Comparison of ENCODE assay signal across 8 cellular contexts in the genomic region with DNA sequence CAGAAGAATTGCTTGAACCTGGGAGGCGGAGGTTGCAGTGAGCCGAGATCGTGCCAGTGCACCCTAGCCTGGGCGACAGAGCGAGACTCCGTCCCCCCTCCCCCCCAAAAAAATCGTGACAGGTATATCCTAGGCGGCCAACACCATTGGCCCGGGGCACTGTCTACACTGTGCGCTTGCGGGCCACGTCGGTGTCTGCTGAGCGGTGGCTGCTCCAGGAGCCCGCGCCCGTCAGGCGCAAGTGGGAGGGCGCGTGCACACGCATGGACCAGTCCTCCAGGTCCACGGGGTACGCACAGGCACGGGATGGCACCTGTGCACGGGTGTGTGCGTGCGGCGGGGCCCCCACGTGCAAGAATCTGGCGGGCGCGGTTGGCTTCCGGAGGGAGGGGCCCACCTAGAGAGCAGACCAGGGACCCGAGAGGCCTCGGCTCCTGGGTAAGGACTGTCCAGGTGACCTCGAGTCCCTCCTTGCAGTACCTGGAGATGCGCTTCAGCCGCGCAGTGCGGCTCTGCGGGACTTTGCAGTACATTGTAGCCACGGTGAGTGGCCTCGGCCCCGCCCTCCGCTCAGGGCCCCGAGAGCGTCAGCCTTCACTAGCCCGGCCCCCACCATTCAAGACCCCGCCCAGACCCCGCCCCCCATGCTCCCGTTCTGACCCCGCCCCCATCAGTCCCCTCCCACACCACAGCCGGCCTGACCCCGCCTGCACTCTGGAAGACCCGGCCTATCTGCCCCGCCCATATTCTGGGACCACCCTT. TPM values are rescaled to one million over a fixed set of nuclear protein-coding genes. Genes with fewer than 3 reads are reported as not detected.
DNase-seq lines count a peak whose midpoint lies in the region; ATAC-seq and TF ChIP-seq lines count a peak whose summit lies in the region.

No MANE protein-coding gene starts in this region.

- H3K36me3 ChIP-seq in brain microvascular endothelial cell (replicated peaks) = no peaks in the 10 kb centered on the region

- intact Hi-C loops in CD14-positive monocyte (cut with micrococcal nuclease) = no loop called here

- H3K36me3 Mint-ChIP-seq in CD14-positive monocyte = no peaks in the 10 kb centered on the region
- H3K36me3 Mint-ChIP-seq in T-helper 2 cell treated with Interferon-gamma antibody and Interleukin-4, amounts not matched to agents 5 μg/mL and 100 μg/mL, for 36 hours (ENCODE audit: low read depth) = no peaks in the 10 kb centered on the region
- no peaks in the 10 kb centered on the region for H3K36me3 Mint-ChIP-seq in naive thymus-derived CD8-positive, alpha-beta T cell

- H3K27me3 ChIP-seq in brain microvascular endothelial cell (replicated peaks) = peaks cover 47% of the 10 kb centered on the region

- H3K4me1 Mint-ChIP-seq in CD14-positive monocyte = peaks cover 16% of the 10 kb centered on the region
- peaks cover 8% of the 10 kb centered on the region for H3K4me1 Mint-ChIP-seq in T-helper 2 cell treated with Interferon-gamma antibody and Interleukin-4, amounts not matched to agents 5 μg/mL and 100 μg/mL, for 36 hours (ENCODE audit: low read depth)
- peaks cover 2 to 30% (median 17%) of the 10 kb centered on the region in 4 donors for H3K4me1 Mint-ChIP-seq in naive thymus-derived CD8-positive, alpha-beta T cell

- peaks cover 0 to 9% (median 2%) of the 10 kb centered on the region in 7 donors for H3K9me3 Mint-ChIP-seq in CD14-positive monocyte
- H3K9me3 Mint-ChIP-seq in T-helper 2 cell treated with Interferon-gamma antibody and Interleukin-4, amounts not matched to agents 5 μg/mL and 100 μg/mL, for 36 hours = no peaks in the 10 kb centered on the region
- H3K9me3 Mint-ChIP-seq in naive thymus-derived CD8-positive, alpha-beta T cell = no peaks in the 10 kb centered on the region

- POLR2A ChIA-PET in HEK293T (lab: Yijun Ruan, JAX) = no interaction called here
- POLR2A ChIA-PET in naive thymus-derived CD8-positive, alpha-beta T cell (lab: Charles Lee) = interaction anchor here (1.1 to 4.5 kb wide), 2 partner anchors 13 to 59 kb away, joined by 5 to 48 read pairs; partner anchors contain the start of genes CCDC124 and RPL18A

- peak overlapping the region; percentile 53 to 84 for H3K4me3 Mint-ChIP-seq in CD14-positive monocyte
- peak overlapping the region; percentile 61 for H3K4me3 Mint-ChIP-seq in T-helper 2 cell treated with Interferon-gamma antibody and Interleukin-4, amounts not matched to agents 5 μg/mL and 100 μg/mL, for 36 hours
- peak overlapping the region; percentile 69 to 85 (median 80) for H3K4me3 Mint-ChIP-seq in naive thymus-derived CD8-positive, alpha-beta T cell

- ATAC-seq in naive thymus-derived CD8-positive, alpha-beta T cell = peak; percentile 74 to 81
- ATAC-seq in GM19452 (IDR thresholded peaks at IDR 0.05; ENCODE audit: unreplicated experiment) (no peak), GM21381 (IDR thresholded peaks at IDR 0.05; ENCODE audit: unreplicated experiment) (no peak)

- H3K27ac Mint-ChIP-seq in CD14-positive monocyte = peak overlapping the region in 1 of 7 donors; percentile 24
- H3K27ac Mint-ChIP-seq in T-helper 2 cell treated with Interferon-gamma antibody and Interleukin-4, amounts not matched to agents 5 μg/mL and 100 μg/mL, for 36 hours = no peak overlapping the region
- peak overlapping the region in 7 of 10 donors; percentile 25 to 92 (median 81) for H3K27ac Mint-ChIP-seq in naive thymus-derived CD8-positive, alpha-beta T cell

- TF ChIP-seq CTCF in CD14-positive monocyte (IDR thresholded peaks at IDR 0.05) (no peak), brain microvascular endothelial cell (IDR thresholded peaks at IDR 0.05; ENCODE audit: low read depth, low read length, missing control alignments) (no peak)

- no peak overlapping the region for H3K27ac ChIP-seq in brain microvascular endothelial cell

- in situ Hi-C loops in brain microvascular endothelial cell (cut with HindIII; ENCODE audit: low pct_ligation_motif_present, low sequenced_read_pairs) = no loop called here

- peaks cover 41 to 54% (median 45%) of the 10 kb centered on the region in 3 donors for H3K27me3 Mint-ChIP-seq in CD14-positive monocyte (ENCODE audit: low read depth in 3 of 3)
- peaks cover 4% of the 10 kb centered on the region for H3K27me3 Mint-ChIP-seq in T-helper 2 cell treated with Interferon-gamma antibody and Interleukin-4, amounts not matched to agents 5 μg/mL and 100 μg/mL, for 36 hours (ENCODE audit: low read depth)
- peaks cover 0 to 2% (median 0%) of the 10 kb centered on the region in 5 donors for H3K27me3 Mint-ChIP-seq in naive thymus-derived CD8-positive, alpha-beta T cell

- CTCF ChIA-PET in HEK293T (lab: Yijun Ruan, JAX) = no interaction called here

- peak overlapping the region; percentile 3 for H3K4me3 ChIP-seq in brain microvascular endothelial cell (ENCODE audit: low read depth, low read length)

- DNase-seq in CD14-positive monocyte (ENCODE audit: low spot score) (no peak), HEK293T (ENCODE audit: extremely low spot score) (peak; percentile 90), brain microvascular endothelial cell (no peak), foreskin melanocyte (no peak)
- DNase-seq in T-helper 2 cell treated with Interferon-gamma antibody and Interleukin-4, amounts not matched to agents 5 μg/mL and 100 μg/mL, for 36 hours (ENCODE audit: low spot score) = peak; percentile 53
- DNase-seq in naive thymus-derived CD8-positive, alpha-beta T cell = peak; percentile 49 to 83 (median 68)

TF ChIP-seq in HEK293T, 16 proteins besides CTCF, POLR2A, EP300 and RAD21:
- no peak for TF ChIP-seq FOXA1 (IDR thresholded peaks at IDR 0.05)
- peak; percentile 77 for TF ChIP-seq L3MBTL2 (conservative IDR thresholded peaks at IDR 0.05)

RNA-seq across cellular contexts. Expression of gene SLC5A5, which starts 2.1 kb away (rescaled TPM):
- polyA plus RNA-seq in CD14-positive monocyte = not detected
- total RNA-seq in naive thymus-derived CD8-positive, alpha-beta T cell = 1 to 10 TPM; 2.4 to 2.6 TPM
- 1 to 10 TPM in 2 of 3 donors, under 1 TPM in 1; 0.39 to 2.2 (median 1.4) TPM for polyA plus RNA-seq in naive thymus-derived CD8-positive, alpha-beta T cell

RNA-seq across cellular contexts. Expression of gene RPL18A, which starts 14.1 kb away (rescaled TPM):
- 1,000 to 10,000 TPM; 1,189 to 1,268 TPM for polyA plus RNA-seq in CD14-positive monocyte
- total RNA-seq in naive thymus-derived CD8-positive, alpha-beta T cell = 1,000 to 10,000 TPM; 2,924 to 2,989 TPM
- polyA plus RNA-seq in naive thymus-derived CD8-positive, alpha-beta T cell = 1,000 to 10,000 TPM; 3,790 to 4,859 (median 4,546) TPM

RNA-seq across cellular contexts. Expression of gene JAK3, which starts 26.1 kb away (rescaled TPM):
- polyA plus RNA-seq in CD14-positive monocyte = 10 to 100 TPM; 13.8 to 34.0 TPM
- 100 to 1,000 TPM; 120 to 122 TPM for total RNA-seq in naive thymus-derived CD8-positive, alpha-beta T cell
- polyA plus RNA-seq in naive thymus-derived CD8-positive, alpha-beta T cell = 100 to 1,000 TPM in 2 of 3 donors, 10 to 100 TPM in 1; 78.7 to 122 (median 109) TPM

RNA-seq across cellular contexts. Expression of gene INSL3, which starts 52.5 kb away (rescaled TPM):
- polyA plus RNA-seq in CD14-positive monocyte = under 1 TPM; 0.25 to 0.64 TPM
- total RNA-seq in naive thymus-derived CD8-positive, alpha-beta T cell = 1 to 10 TPM; 2.7 to 3.6 TPM
- 1 to 10 TPM in 2 of 3 donors, under 1 TPM in 1; 0.97 to 3.0 (median 1.9) TPM for polyA plus RNA-seq in naive thymus-derived CD8-positive, alpha-beta T cell

RNA-seq across cellular contexts. Expression of gene CCDC124, which starts 59.0 kb away (rescaled TPM):
- polyA plus RNA-seq in CD14-positive monocyte = 10 to 100 TPM; 29.7 TPM
- 10 to 100 TPM; 36.2 to 36.9 TPM for total RNA-seq in naive thymus-derived CD8-positive, alpha-beta T cell
- polyA plus RNA-seq in naive thymus-derived CD8-positive, alpha-beta T cell = 10 to 100 TPM; 36.4 to 53.6 (median 43.5) TPM

Comparison
In these comparisons a context has a peak if more than half of its experiments do, and no peak if none do; other contexts are left out.
1. DNase-seq: peak in HEK293T (single experiment), T-helper 2 cell treated with Interferon-gamma antibody and Interleukin-4, amounts not matched to agents 5 μg/mL and 100 μg/mL, for 36 hours (single experiment) and naive thymus-derived CD8-positive, alpha-beta T cell (10 of 10); none in CD14-positive monocyte (single experiment), brain microvascular endothelial cell (single experiment) and foreskin melanocyte (single experiment).
2. ATAC-seq: peak in naive thymus-derived CD8-positive, alpha-beta T cell (2 of 2); none in GM19452 (single experiment) and GM21381 (single experiment).
3. Peak in every context shown above with its lines, with median percentiles within 50 percentile points of each other: H3K4me3 Mint-ChIP-seq.